17 cellular contexts compared by ENCODE assay signal in the genomic region with DNA sequence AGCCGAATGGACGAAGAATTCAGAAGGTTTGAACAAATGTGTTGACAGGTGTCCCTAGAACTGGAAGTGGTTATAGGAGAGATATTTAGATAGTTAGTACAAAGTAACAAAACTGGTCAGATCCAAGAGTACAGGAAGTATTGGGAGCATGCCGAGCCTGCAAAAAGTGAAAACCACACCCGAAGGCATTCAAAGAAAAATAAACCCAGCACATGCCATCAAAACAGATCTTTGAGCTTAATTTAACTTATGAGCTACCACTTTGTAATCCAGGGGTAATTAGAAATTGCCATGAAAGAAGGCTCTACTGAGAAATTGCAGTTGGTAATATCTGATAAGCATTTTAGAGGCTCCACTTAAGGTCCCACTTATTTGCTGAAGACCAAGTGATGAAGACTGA.
"Had no signal": no experiment of that assay in that cellular context is flagged by ENCODE, and none has a peak within 500 bp of the region (broad histone marks: within the 10 kb centered on the region; RNA-seq: fewer than 3 reads in every experiment).

No MANE protein-coding gene starts in this region.

- H3K27ac ChIP-seq: heart right ventricle, skin epidermis, stomach, thoracic aorta, transverse colon had no signal

- H3K4me3 Mint-ChIP-seq: nephron had no signal

- H3K27me3 ChIP-seq: heart right ventricle, stomach, transverse colon had no signal

- DNase-seq: effector memory CD4-positive, alpha-beta T cell; foreskin melanocyte; heart right ventricle; islet precursor cell; mammary epithelial cell; mucosa of descending colon; occipital lobe; stimulated activated naive CD4-positive, alpha-beta T cell; stomach; substantia nigra; transverse colon had no signal

- H3K4me1 ChIP-seq: transverse colon had no signal

- H3K27ac Mint-ChIP-seq: nephron had no signal

- H3K4me3 ChIP-seq: heart right ventricle, mucosa of descending colon, skin epidermis, stomach, thoracic aorta, transverse colon had no signal

- H3K9me3 ChIP-seq: heart right ventricle, mucosa of descending colon, stomach, thoracic aorta, transverse colon had no signal

- ATAC-seq: esophagus mucosa, heart right ventricle, left lobe of liver, mucosa of descending colon, sciatic nerve had no signal

- H3K9me3 Mint-ChIP-seq: nephron had no signal

- H3K36me3 ChIP-seq: heart right ventricle, stomach, thoracic aorta, transverse colon had no signal
